In the genomic region with DNA sequence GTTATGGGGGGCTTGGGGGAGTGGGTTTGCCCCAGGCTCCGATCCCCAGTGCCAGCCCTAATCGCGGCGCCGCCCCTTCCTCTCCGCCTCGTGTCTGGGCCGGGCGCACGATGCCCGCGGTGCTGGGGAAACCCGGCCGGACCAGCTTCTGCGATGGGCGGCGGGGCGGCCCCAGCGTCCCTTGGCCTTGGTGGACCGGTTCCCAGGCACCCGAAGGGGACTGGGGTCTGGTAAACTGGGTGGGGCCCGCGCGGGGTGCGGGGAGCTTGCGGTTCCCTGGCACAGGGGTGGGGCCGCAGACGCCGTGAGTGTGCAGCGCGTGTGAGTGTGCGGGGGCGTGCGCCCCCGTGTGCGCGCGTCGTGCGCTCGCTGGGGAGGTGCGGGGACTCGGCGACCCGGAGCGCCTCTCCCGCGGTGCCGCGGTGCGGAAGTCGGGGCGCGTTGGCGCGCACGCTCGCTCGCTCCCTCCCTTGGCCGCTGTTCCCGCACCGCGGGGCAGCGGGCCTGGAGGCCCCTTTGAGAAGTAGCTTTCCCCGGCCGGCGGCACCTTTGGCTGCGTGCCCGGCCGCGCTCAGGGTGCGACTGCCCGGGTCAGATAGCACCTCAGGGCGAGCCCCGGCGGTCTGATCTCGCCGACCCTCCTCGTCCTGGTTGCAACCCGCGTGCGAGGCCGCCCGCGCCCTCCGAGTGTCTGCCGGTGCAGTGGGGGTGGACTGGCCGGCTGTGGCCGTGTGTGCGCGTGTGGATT, we compare ENCODE assay signal across 8 cellular contexts. TPM values are rescaled to one million over a fixed set of nuclear protein-coding genes. Genes with fewer than 3 reads are reported as not detected.
DNase-seq lines count a peak whose midpoint lies in the region; ATAC-seq and TF ChIP-seq lines count a peak whose summit lies in the region.

No MANE protein-coding gene starts in this region.

- TF ChIP-seq POLR2A in ovary (IDR thresholded peaks at IDR 0.05) (no peak), thyroid gland (IDR thresholded peaks at IDR 0.05) (no peak)

- peak overlapping the region; percentile 89 for H3K4me3 ChIP-seq in ovary
- peak overlapping the region; percentile 86 to 96 (median 89) for H3K4me3 ChIP-seq in thyroid gland (replicated peaks in 1 of 3)

- no peaks in the 10 kb centered on the region for H3K27me3 ChIP-seq in ovary
- H3K27me3 ChIP-seq in thyroid gland, result no peaks in the 10 kb centered on the region

- peak overlapping the region; percentile 67 to 74 for H3K27ac ChIP-seq in ovary
- peak overlapping the region; percentile 72 to 91 (median 75) for H3K27ac ChIP-seq in thyroid gland

- TF ChIP-seq CTCF in ovary (IDR thresholded peaks at IDR 0.05), result no peak
- TF ChIP-seq CTCF in thyroid gland (IDR thresholded peaks at IDR 0.05), result no peak

- no peak for TF ChIP-seq EP300 in ovary (IDR thresholded peaks at IDR 0.05)

- peak; percentile 31 for ATAC-seq in GM21381 (IDR thresholded peaks at IDR 0.05; ENCODE audit: unreplicated experiment)

- H3K9me3 ChIP-seq in ovary (no peaks in the 10 kb centered on the region), thyroid gland (no peaks in the 10 kb centered on the region)

- DNase-seq in DMS 273 treated with DMSO at 0.1 percent for 48 hours (lab: John Stamatoyannopoulos, UW) (peak; percentile 69), HT-29 (ENCODE audit: low spot score) (peak; percentile 76), SHP77 (lab: John Stamatoyannopoulos, UW) (peak; percentile 53 to 69), glomerular visceral epithelial cell (ENCODE audit: extremely low spot score) (peak; percentile 75), ovary (peak; percentile 32 to 69 (median 63)), thyroid gland (peak; percentile 69 to 74)
- DNase-seq in activated gamma-delta T cell treated with anti-CD3 and anti-CD28 coated beads, Interleukin-2, amount 50 U/mL, for 16 hours (ENCODE audit: low read depth), result peak; percentile 43

- intact Hi-C loops in ovary (cut with DNase I) (loop anchor here in 1 of 4 donors (5.0 kb wide), 1 partner anchor 302 kb away; no protein-coding TSS in a partner anchor), thyroid gland (cut with DNase I) (no loop called here)

- WGBS in ovary, 3 donors, result 0 to 1% (median 0%) methylated on average over 59 to 91 of the region's 91 CpGs
- 0% methylated on average over 9 to 14 of the region's 91 CpGs for WGBS in thyroid gland, 2 donors

- no peaks in the 10 kb centered on the region for H3K36me3 ChIP-seq in ovary
- no peaks in the 10 kb centered on the region for H3K36me3 ChIP-seq in thyroid gland

- H3K4me1 ChIP-seq in ovary (ENCODE audit: insufficient read depth) (no peaks in the 10 kb centered on the region), thyroid gland (peaks cover 21 to 32% of the 10 kb centered on the region in 2 donors)

RNA-seq across cellular contexts. Expression of a gene that starts 0.6 kb away (rescaled TPM):
- 9.2 and 11.2 TPM in 2 replicates for total RNA-seq in HT-29 (2014; rRNA removed; shearing (Covaris generic))
- total RNA-seq in ovary (1 to 10 TPM; 3.4 to 6.3 (median 4.1) TPM), thyroid gland (10 to 100 TPM in 3 of 4 donors, 1 to 10 TPM in 1; 9.5 to 17.2 (median 14.9) TPM)
- polyA plus RNA-seq in ovary, result 1 to 10 TPM; 5.8 to 7.2 TPM

Comparison
In these comparisons a context has a peak if more than half of its experiments do, and no peak if none do; other contexts are left out.
1. Peak in every context shown above with its lines: DNase-seq, ATAC-seq, H3K4me3 ChIP-seq and H3K27ac ChIP-seq.